In genomic region chr19:32819415-32820400, GRCh38 we compare ENCODE assay signal across 22 cellular contexts. TPM values are rescaled to one million over a fixed set of nuclear protein-coding genes. Genes with fewer than 3 reads are reported as not detected.
DNase-seq lines count a peak whose midpoint lies in the region; ATAC-seq and TF ChIP-seq lines count a peak whose summit lies in the region.
"Had no signal": no experiment of that assay in that cellular context is flagged by ENCODE, and none has a peak within 500 bp of the region (broad histone marks: within the 10 kb centered on the region; RNA-seq: fewer than 3 reads in every experiment).

No MANE protein-coding gene starts in this region.

- no peaks in the 10 kb centered on the region for H3K36me3 ChIP-seq in HEK293 (ENCODE audit: control insufficient read depth in 2 of 2, insufficient read depth in 1 of 2, low read length in 2 of 2)
- H3K36me3 ChIP-seq: BE2C, heart left ventricle had no signal

- H3K9me3 Mint-ChIP-seq in chondrocyte (ENCODE audit: low read depth) = no peaks in the 10 kb centered on the region
- no peaks in the 10 kb centered on the region for H3K9me3 Mint-ChIP-seq in osteocyte (ENCODE audit: unreplicated experiment)

- no peak overlapping the region for H3K27ac ChIP-seq in HEK293 (ENCODE audit: extremely low read depth, low read depth, low read length)
- H3K27ac ChIP-seq: 22Rv1, coronary artery, heart left ventricle had no signal

- no peak for ATAC-seq in GM18519 (IDR thresholded peaks at IDR 0.05; ENCODE audit: low FRiP score, unreplicated experiment)
- ATAC-seq: heart left ventricle, left ventricle myocardium superior, Right ventricle myocardium inferior, sciatic nerve had no signal

- no peaks in the 10 kb centered on the region for H3K36me3 Mint-ChIP-seq in chondrocyte (ENCODE audit: low read depth)
- H3K36me3 Mint-ChIP-seq in osteocyte (ENCODE audit: unreplicated experiment) = no peaks in the 10 kb centered on the region
- H3K36me3 Mint-ChIP-seq: brain had no signal

- no peak overlapping the region for H3K4me3 ChIP-seq in HEK293 (ENCODE audit: low read depth, low read length)
- H3K4me3 ChIP-seq: coronary artery, heart left ventricle had no signal

- H3K4me3 Mint-ChIP-seq in chondrocyte (ENCODE audit: unreplicated experiment) = no peak overlapping the region
- no peak overlapping the region for H3K4me3 Mint-ChIP-seq in osteocyte (ENCODE audit: unreplicated experiment)
- H3K4me3 Mint-ChIP-seq: brain had no signal

- DNase-seq in DMS53 (lab: John Stamatoyannopoulos, UW) = peak; percentile 62
- no peak for DNase-seq in DMS53 treated with DMSO at 0.1 percent for 48 hours (lab: John Stamatoyannopoulos, UW; ENCODE audit: unreplicated experiment)
- peak; percentile 46 for DNase-seq in chondrocyte (ENCODE audit: low spot score)
- peak; percentile 62 for DNase-seq in putamen (ENCODE audit: low spot score)
- no peak for DNase-seq in osteocyte (ENCODE audit: extremely low spot score, unreplicated experiment)
- no peak for DNase-seq in NCI-H526 treated with DMSO at 0.1 percent for 48 hours (lab: John Stamatoyannopoulos, UW)
- DNase-seq: activated naive CD4-positive, alpha-beta T cell treated with anti-CD3 and anti-CD28 coated beads, Interleukin-2, amount 50 U/mL, for 16 hours; BE2C; GDM1; KBM-7; left ventricle myocardium superior; NCI-H1092; NCI-H2029; occipital lobe had no signal

- POLR2A ChIA-PET in HEK293 (lab: Yijun Ruan, JAX) = no interaction called here

- H3K27ac Mint-ChIP-seq in chondrocyte (ENCODE audit: unreplicated experiment) = no peak overlapping the region
- H3K27ac Mint-ChIP-seq in osteocyte (ENCODE audit: unreplicated experiment) = no peak overlapping the region

- CTCF ChIA-PET in HEK293 (lab: Yijun Ruan, JAX) = interaction anchor here (1.0 to 1.3 kb wide), 2 partner anchors 11 to 14 kb away, joined by 3 to 6 read pairs; no protein-coding TSS in a partner anchor

- H3K27me3 Mint-ChIP-seq in chondrocyte (ENCODE audit: low read depth) (peaks cover 45% of the 10 kb centered on the region), osteocyte (ENCODE audit: unreplicated experiment) (peaks cover 9% of the 10 kb centered on the region)

- no peaks in the 10 kb centered on the region; the same call in 1 of the 2 replicates for H3K9me3 ChIP-seq in HEK293 (ENCODE audit: control insufficient read depth, insufficient read depth, low read depth, low read length)
- H3K9me3 ChIP-seq: BE2C, heart left ventricle had no signal

- TF ChIP-seq CTCF in HEK293 (tag by site-specific recombination; IDR thresholded peaks at IDR 0.05) (no peak), chondrocyte (IDR thresholded peaks at IDR 0.05) (no peak), osteocyte (IDR thresholded peaks at IDR 0.05) (no peak)

- no peaks in the 10 kb centered on the region for H3K4me1 ChIP-seq in HEK293 (ENCODE audit: control insufficient read depth, insufficient read depth, low read length)
- H3K4me1 ChIP-seq: BE2C had no signal

- H3K4me1 Mint-ChIP-seq in chondrocyte (ENCODE audit: low read depth) (no peaks in the 10 kb centered on the region), osteocyte (ENCODE audit: unreplicated experiment) (no peaks in the 10 kb centered on the region)

TF ChIP-seq in HEK293, 187 proteins besides CTCF, POLR2A, EP300 and RAD21:
- peak; percentile 38; the same call in 1 of the 2 replicates for TF ChIP-seq PRDM10 (tag by site-specific recombination; IDR thresholded peaks at IDR 0.05)
- TF ChIP-seq EGR2 (tag by site-specific recombination; IDR thresholded peaks at IDR 0.05; ENCODE audit: low read depth) = 0 out of 2 replicates have a peak, but pooled peaks have one; percentile 20
- peak; percentile 38; the same call in 1 of the 2 replicates for TF ChIP-seq ZNF600 (tag by site-specific recombination; IDR thresholded peaks at IDR 0.05)
- TF ChIP-seq ZBTB8A (tag by site-specific recombination; IDR thresholded peaks at IDR 0.05) = no peak

RNA-seq across cellular contexts. Expression of gene SLC7A9, which starts 49.9 kb away (rescaled TPM):
- total RNA-seq in chondrocyte (0.35 to 0.60 TPM (median 0.41 TPM) in 3 replicates), osteocyte (0.37 and 0.78 TPM in 2 replicates)
- total RNA-seq: heart left ventricle, left ventricle myocardium superior had no signal

Comparison
In these comparisons a context has a peak if more than half of its experiments do, and no peak if none do; other contexts are left out.
1. DNase-seq: peak in DMS53 (single experiment), chondrocyte (single experiment) and putamen (single experiment); none in DMS53 treated with DMSO at 0.1 percent for 48 hours (single experiment), osteocyte (single experiment) and NCI-H526 treated with DMSO at 0.1 percent for 48 hours (single experiment).